ENCODE assay signal across 15 cellular contexts in genomic region chr14:96574633-96575191, GRCh38.
DNase-seq lines count a peak whose midpoint lies in the region; ATAC-seq and TF ChIP-seq lines count a peak whose summit lies in the region.
"Had no signal": no experiment of that assay in that cellular context is flagged by ENCODE, and none has a peak within 500 bp of the region (broad histone marks: within the 10 kb centered on the region; RNA-seq: fewer than 3 reads in every experiment).

No MANE protein-coding gene starts in this region.

- H3K9me3 ChIP-seq in SK-N-MC (ENCODE audit: low read depth, low read length) (no peaks in the 10 kb centered on the region), heart left ventricle (no peaks in the 10 kb centered on the region)
- H3K9me3 ChIP-seq: HAP-1 had no signal

- ATAC-seq in heart left ventricle (peak in 3 of 4 donors; percentile 35 to 43 (median 41)), HG02884 (IDR thresholded peaks at IDR 0.05; ENCODE audit: unreplicated experiment) (no peak), HG02981 (IDR thresholded peaks at IDR 0.05; ENCODE audit: unreplicated experiment) (no peak)
- ATAC-seq: stimulated activated naive CD8-positive, alpha-beta T cell treated with anti-CD3 and anti-CD28 coated beads, Interleukin-15, Interleukin-2, amounts not matched to agents 100 U/mL and 50 U/mL, for 24 hours had no signal

- peaks cover 0 to 23% (median 12%) of the 10 kb centered on the region in 12 donors for H3K4me1 ChIP-seq in heart left ventricle

- TF ChIP-seq POLR2A in heart left ventricle (IDR thresholded peaks at IDR 0.05): no peak

- DNase-seq in HFF-Myc (ENCODE audit: extremely low read depth, low read depth) (peak; percentile 55), SK-N-MC (ENCODE audit: low read depth, low spot score) (no peak), heart left ventricle (no peak)
- DNase-seq in activated T-helper 1 cell treated with anti-CD3 and anti-CD28 coated beads, Interleukin-12 subunit alpha, Interleukin-12 subunit beta, Interleukin-2, Interleukin-4 antibody, amounts not matched to agents 30 ng/mL and 10 ng/mL and 1 ng/mL, durations not matched to agents 14 hours and 24 hours and 36 hours (ENCODE audit: low spot score): no peak
- DNase-seq in activated CD4-positive, CD25-positive, alpha-beta regulatory T cell (lab: John Stamatoyannopoulos, UW): no peak
- DNase-seq: activated CD4-positive, alpha-beta memory T cell treated with anti-CD3 and anti-CD28 coated beads for 36 hours; CD8-positive, alpha-beta memory T cell; SHP77 treated with DMSO at 0.1 percent for 48 hours; stimulated activated naive CD8-positive, alpha-beta T cell treated with anti-CD3 and anti-CD28 coated beads, Interleukin-15, Interleukin-2, amounts not matched to agents 100 U/mL and 50 U/mL, for 24 hours had no signal

- H3K4me1 Mint-ChIP-seq in activated T-helper 1 cell treated with anti-CD3 and anti-CD28 coated beads, Interleukin-12 subunit alpha, Interleukin-12 subunit beta, Interleukin-2, Interleukin-4 antibody, amounts not matched to agents 30 ng/mL and 10 ng/mL and 1 ng/mL, durations not matched to agents 14 hours and 24 hours and 36 hours (ENCODE audit: low read depth): peaks cover 5% of the 10 kb centered on the region

- H3K4me3 ChIP-seq in HFF-Myc (replicated peaks; ENCODE audit: low read depth, low read length) (no peak overlapping the region), SK-N-MC (no peak overlapping the region), heart left ventricle (no peak overlapping the region)
- H3K4me3 ChIP-seq: HAP-1, skin epidermis had no signal

- H3K27ac Mint-ChIP-seq in activated T-helper 1 cell treated with anti-CD3 and anti-CD28 coated beads, Interleukin-12 subunit alpha, Interleukin-12 subunit beta, Interleukin-2, Interleukin-4 antibody, amounts not matched to agents 30 ng/mL and 10 ng/mL and 1 ng/mL, durations not matched to agents 14 hours and 24 hours and 36 hours: no peak overlapping the region
- H3K27ac Mint-ChIP-seq: activated CD4-positive, alpha-beta memory T cell treated with anti-CD3 and anti-CD28 coated beads for 36 hours; IgD-negative memory B cell had no signal

- no peak for TF ChIP-seq CTCF in 22Rv1 (IDR thresholded peaks at IDR 0.05)
- TF ChIP-seq CTCF in HFF-Myc (IDR thresholded peaks at IDR 0.05; ENCODE audit: low read depth, low read length, missing control alignments): no peak
- no peak for TF ChIP-seq CTCF in heart left ventricle (IDR thresholded peaks at IDR 0.05)

- peaks cover 9% of the 10 kb centered on the region for H3K36me3 Mint-ChIP-seq in activated T-helper 1 cell treated with anti-CD3 and anti-CD28 coated beads, Interleukin-12 subunit alpha, Interleukin-12 subunit beta, Interleukin-2, Interleukin-4 antibody, amounts not matched to agents 30 ng/mL and 10 ng/mL and 1 ng/mL, durations not matched to agents 14 hours and 24 hours and 36 hours (ENCODE audit: low read depth)

- 25 to 35% (median 30%) methylated on average over 3 of the region's 3 CpGs for WGBS in heart left ventricle, 4 donors

- peaks cover 30% of the 10 kb centered on the region for H3K36me3 ChIP-seq in SK-N-MC (ENCODE audit: insufficient read depth, low read length)
- peaks cover 0 to 19% (median 3%) of the 10 kb centered on the region in 9 donors for H3K36me3 ChIP-seq in heart left ventricle
- H3K36me3 ChIP-seq: HAP-1 had no signal

- H3K27ac ChIP-seq in 22Rv1: peak overlapping the region; percentile 25; the same call in 1 of the 2 replicates
- peak overlapping the region; percentile 61; the same call in 1 of the 2 replicates for H3K27ac ChIP-seq in SK-N-MC
- H3K27ac ChIP-seq in heart left ventricle: no peak overlapping the region

- no peak overlapping the region for H3K9ac ChIP-seq in SK-N-MC (ENCODE audit: insufficient read length)

- intact Hi-C loops in heart left ventricle (cut with DNase I): loop anchor here in 5 of 10 donors (5.0 kb wide), 4 partner anchors 163 to 273 kb away; no protein-coding TSS in a partner anchor
- intact Hi-C loops in activated T-helper 1 cell treated with anti-CD3 and anti-CD28 coated beads, Interleukin-12 subunit alpha, Interleukin-12 subunit beta, Interleukin-2, Interleukin-4 antibody, amounts not matched to agents 30 ng/mL and 10 ng/mL and 1 ng/mL, durations not matched to agents 14 hours and 24 hours and 36 hours (cut with micrococcal nuclease): no loop called here

- H3K27me3 ChIP-seq in heart left ventricle: no peaks in the 10 kb centered on the region

- no peak overlapping the region for H3K4me3 Mint-ChIP-seq in activated T-helper 1 cell treated with anti-CD3 and anti-CD28 coated beads, Interleukin-12 subunit alpha, Interleukin-12 subunit beta, Interleukin-2, Interleukin-4 antibody, amounts not matched to agents 30 ng/mL and 10 ng/mL and 1 ng/mL, durations not matched to agents 14 hours and 24 hours and 36 hours
- H3K4me3 Mint-ChIP-seq: activated CD4-positive, alpha-beta memory T cell treated with anti-CD3 and anti-CD28 coated beads for 36 hours; CD8-positive, alpha-beta memory T cell; IgD-negative memory B cell had no signal

- H3K9me3 Mint-ChIP-seq in activated T-helper 1 cell treated with anti-CD3 and anti-CD28 coated beads, Interleukin-12 subunit alpha, Interleukin-12 subunit beta, Interleukin-2, Interleukin-4 antibody, amounts not matched to agents 30 ng/mL and 10 ng/mL and 1 ng/mL, durations not matched to agents 14 hours and 24 hours and 36 hours: no peaks in the 10 kb centered on the region
- H3K9me3 Mint-ChIP-seq: activated CD4-positive, alpha-beta memory T cell treated with anti-CD3 and anti-CD28 coated beads for 36 hours; CD8-positive, alpha-beta memory T cell; IgD-negative memory B cell had no signal

- no peaks in the 10 kb centered on the region for H3K27me3 Mint-ChIP-seq in activated T-helper 1 cell treated with anti-CD3 and anti-CD28 coated beads, Interleukin-12 subunit alpha, Interleukin-12 subunit beta, Interleukin-2, Interleukin-4 antibody, amounts not matched to agents 30 ng/mL and 10 ng/mL and 1 ng/mL, durations not matched to agents 14 hours and 24 hours and 36 hours (ENCODE audit: insufficient read depth)
- H3K27me3 Mint-ChIP-seq: activated CD4-positive, alpha-beta memory T cell treated with anti-CD3 and anti-CD28 coated beads for 36 hours; IgD-negative memory B cell had no signal

Comparison
In these comparisons a context has a peak if more than half of its experiments do, and no peak if none do; other contexts are left out.
1. H3K27ac ChIP-seq: peak in 22Rv1 (single experiment) and SK-N-MC (single experiment); none in heart left ventricle (0 of 12).
2. ATAC-seq: peak in heart left ventricle (3 of 4); none in HG02884 (single experiment) and HG02981 (single experiment).